ENCODE assay signal across 1 cellular context in genomic region chr19:4723465-4724251, GRCh38.
TF ChIP-seq lines count a peak whose summit lies in the region.

Gene DPP9, minus strand, starts transcription at chr19:4723842. Its CDS starts 3,936 bp downstream, at chr19:4719906.

TF ChIP-seq in liver, 16 proteins besides CTCF, POLR2A, EP300 and RAD21 (continued from another document):
- TF ChIP-seq, protein P1, sequence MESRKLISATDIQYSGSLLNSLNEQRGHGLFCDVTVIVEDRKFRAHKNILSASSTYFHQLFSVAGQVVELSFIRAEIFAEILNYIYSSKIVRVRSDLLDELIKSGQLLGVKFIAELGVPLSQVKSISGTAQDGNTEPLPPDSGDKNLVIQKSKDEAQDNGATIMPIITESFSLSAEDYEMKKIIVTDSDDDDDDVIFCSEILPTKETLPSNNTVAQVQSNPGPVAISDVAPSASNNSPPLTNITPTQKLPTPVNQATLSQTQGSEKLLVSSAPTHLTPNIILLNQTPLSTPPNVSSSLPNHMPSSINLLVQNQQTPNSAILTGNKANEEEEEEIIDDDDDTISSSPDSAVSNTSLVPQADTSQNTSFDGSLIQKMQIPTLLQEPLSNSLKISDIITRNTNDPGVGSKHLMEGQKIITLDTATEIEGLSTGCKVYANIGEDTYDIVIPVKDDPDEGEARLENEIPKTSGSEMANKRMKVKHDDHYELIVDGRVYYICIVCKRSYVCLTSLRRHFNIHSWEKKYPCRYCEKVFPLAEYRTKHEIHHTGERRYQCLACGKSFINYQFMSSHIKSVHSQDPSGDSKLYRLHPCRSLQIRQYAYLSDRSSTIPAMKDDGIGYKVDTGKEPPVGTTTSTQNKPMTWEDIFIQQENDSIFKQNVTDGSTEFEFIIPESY (IDR thresholded peaks at IDR 0.05) = peak; percentile 78
- TF ChIP-seq, protein P2, sequence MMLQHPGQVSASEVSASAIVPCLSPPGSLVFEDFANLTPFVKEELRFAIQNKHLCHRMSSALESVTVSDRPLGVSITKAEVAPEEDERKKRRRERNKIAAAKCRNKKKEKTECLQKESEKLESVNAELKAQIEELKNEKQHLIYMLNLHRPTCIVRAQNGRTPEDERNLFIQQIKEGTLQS (IDR thresholded peaks at IDR 0.05) = peak; percentile 100
- TF ChIP-seq RXRA (IDR thresholded peaks at IDR 0.05) = peak in 1 of 2 donors; percentile 63
- TF ChIP-seq FOXA1 (IDR thresholded peaks at IDR 0.05) = peak; percentile 64
- TF ChIP-seq HNF4G (IDR thresholded peaks at IDR 0.05) = no peak
- peak; percentile 87 for TF ChIP-seq SP1 (IDR thresholded peaks at IDR 0.05)
- TF ChIP-seq, protein P3, sequence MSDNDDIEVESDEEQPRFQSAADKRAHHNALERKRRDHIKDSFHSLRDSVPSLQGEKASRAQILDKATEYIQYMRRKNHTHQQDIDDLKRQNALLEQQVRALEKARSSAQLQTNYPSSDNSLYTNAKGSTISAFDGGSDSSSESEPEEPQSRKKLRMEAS (IDR thresholded peaks at IDR 0.05) = peak; percentile 94
